In genomic region chr14:23006544-23007419, GRCh38 we compare ENCODE assay signal across 8 cellular contexts. TPM values are rescaled to one million over a fixed set of nuclear protein-coding genes. Genes with fewer than 3 reads are reported as not detected.
A peak's percentile ranks its signal among the peaks of the same experiment; 100 is the strongest.
DNase-seq lines count a peak whose midpoint lies in the region; ATAC-seq and TF ChIP-seq lines count a peak whose summit lies in the region.

No MANE protein-coding gene starts in this region.

- H3K9me3 Mint-ChIP-seq in nephron progenitor cell = peaks cover 17% of the 10 kb centered on the region
- H3K9me3 Mint-ChIP-seq in stimulated activated naive CD8-positive, alpha-beta T cell treated with anti-CD3 and anti-CD28 coated beads, Interleukin-15, amount 100 ng/mL, for 72 hours = no peaks in the 10 kb centered on the region

- H3K27me3 Mint-ChIP-seq in nephron progenitor cell (ENCODE audit: low read depth, poor library complexity) = no peaks in the 10 kb centered on the region
- H3K27me3 Mint-ChIP-seq in stimulated activated naive CD8-positive, alpha-beta T cell treated with anti-CD3 and anti-CD28 coated beads, Interleukin-15, amount 100 ng/mL, for 72 hours = no peaks in the 10 kb centered on the region

- peak overlapping the region; percentile 96 for H3K27ac ChIP-seq in RWPE1

- peak; percentile 24; the same call in 1 of the 2 replicates for TF ChIP-seq CTCF in LNCaP clone FGC (IDR thresholded peaks at IDR 0.05; ENCODE audit: control insufficient read depth, extremely low read depth, insufficient read depth)
- TF ChIP-seq CTCF in RWPE1 (conservative IDR thresholded peaks at IDR 0.05; ENCODE audit: low read depth) = peak; percentile 39
- peak; percentile 43 for TF ChIP-seq CTCF in fibroblast of the aortic adventitia (IDR thresholded peaks at IDR 0.05; ENCODE audit: insufficient read depth, low read length)
- TF ChIP-seq CTCF in nephron progenitor cell (IDR thresholded peaks at IDR 0.05) = no peak

- POLR2A ChIA-PET in RWPE1 (lab: Yijun Ruan, JAX; ENCODE audit: low non-redundant PET) = interaction anchor here (0.6 to 1.3 kb wide), 5 partner anchors 11 to 53 kb away, joined by 3 to 8 read pairs (median 4); no protein-coding TSS in a partner anchor

- H3K4me3 Mint-ChIP-seq in nephron progenitor cell = peak overlapping the region; percentile 91
- peak overlapping the region; percentile 97 to 98 for H3K4me3 Mint-ChIP-seq in stimulated activated naive CD8-positive, alpha-beta T cell treated with anti-CD3 and anti-CD28 coated beads, Interleukin-15, amount 100 ng/mL, for 72 hours

- H3K27ac Mint-ChIP-seq in nephron progenitor cell = peak overlapping the region; percentile 99
- peak overlapping the region; percentile 98 for H3K27ac Mint-ChIP-seq in stimulated activated naive CD8-positive, alpha-beta T cell treated with anti-CD3 and anti-CD28 coated beads, Interleukin-15, amount 100 ng/mL, for 72 hours

- H3K4me3 ChIP-seq in LNCaP clone FGC (ENCODE audit: low read depth, low read length) (peak overlapping the region; percentile 77), fibroblast of the aortic adventitia (ENCODE audit: low read depth, low read length) (peak overlapping the region; percentile 82)

- H3K36me3 Mint-ChIP-seq in nephron progenitor cell (ENCODE audit: low read depth) = peaks cover 12% of the 10 kb centered on the region

- peaks cover 58% of the 10 kb centered on the region for H3K4me1 Mint-ChIP-seq in nephron progenitor cell
- H3K4me1 Mint-ChIP-seq in stimulated activated naive CD8-positive, alpha-beta T cell treated with anti-CD3 and anti-CD28 coated beads, Interleukin-15, amount 100 ng/mL, for 72 hours = peaks cover 40% of the 10 kb centered on the region

- DNase-seq in ELF-1 (ENCODE audit: low read depth, low spot score) = peak; percentile 99
- DNase-seq in GOT3 (lab: John Stamatoyannopoulos, UW) = peak; percentile 58
- peak; percentile 96 for DNase-seq in LNCaP clone FGC (ENCODE audit: low read depth)
- DNase-seq in RWPE1 (ENCODE audit: low spot score) = peak; percentile 100
- peak; percentile 97 for DNase-seq in activated effector memory CD4-positive, alpha-beta T cell treated with Interleukin-2 at 50 U/mL for 16 hours
- peak; percentile 98 for DNase-seq in fibroblast of the aortic adventitia (ENCODE audit: low read depth)
- peak; percentile 92 for DNase-seq in nephron progenitor cell
- peak; percentile 97 to 99 for DNase-seq in stimulated activated naive CD8-positive, alpha-beta T cell treated with anti-CD3 and anti-CD28 coated beads, Interleukin-15, amount 100 ng/mL, for 72 hours

- peak; percentile 98 for ATAC-seq in stimulated activated naive CD8-positive, alpha-beta T cell treated with anti-CD3 and anti-CD28 coated beads, Interleukin-15, amount 100 ng/mL, for 72 hours

- CTCF ChIA-PET in RWPE1 (lab: Yijun Ruan, JAX) = interaction anchor here (0.6 to 2.3 kb wide), 10 partner anchors 13 to 250 kb away, joined by 3 to 22 read pairs (median 5); partner anchors contain the start of genes AJUBA and HAUS4

RNA-seq across cellular contexts. Expression of gene C14orf93, which starts 3.2 kb away (rescaled TPM):
- total RNA-seq in fibroblast of the aortic adventitia (ENCODE audit: low replicate concordance) = 7.0 and 8.1 TPM in 2 replicates

RNA-seq across cellular contexts. Expression of gene AJUBA, which starts 24.4 kb away (rescaled TPM):
- total RNA-seq in fibroblast of the aortic adventitia (ENCODE audit: low replicate concordance) = 14.6 and 47.6 TPM in 2 replicates

RNA-seq across cellular contexts. Expression of gene PSMB5, which starts 27.9 kb away (rescaled TPM):
- total RNA-seq in fibroblast of the aortic adventitia (ENCODE audit: low replicate concordance) = 164 and 176 TPM in 2 replicates

RNA-seq across cellular contexts. Expression of gene PSMB11, which starts 35.2 kb away (rescaled TPM):
- total RNA-seq in fibroblast of the aortic adventitia (ENCODE audit: low replicate concordance) = not detected in 2 replicates

RNA-seq across cellular contexts. Expression of gene HAUS4, which starts 49.9 kb away (rescaled TPM):
- 29.3 and 31.2 TPM in 2 replicates for total RNA-seq in fibroblast of the aortic adventitia (ENCODE audit: low replicate concordance)

Comparison
In these comparisons a context has a peak if more than half of its experiments do, and no peak if none do; other contexts are left out.
1. Peak in every context shown above with its lines: DNase-seq, ATAC-seq, H3K4me3 ChIP-seq and H3K27ac ChIP-seq.